11 cellular contexts compared by ENCODE assay signal in the genomic region with DNA sequence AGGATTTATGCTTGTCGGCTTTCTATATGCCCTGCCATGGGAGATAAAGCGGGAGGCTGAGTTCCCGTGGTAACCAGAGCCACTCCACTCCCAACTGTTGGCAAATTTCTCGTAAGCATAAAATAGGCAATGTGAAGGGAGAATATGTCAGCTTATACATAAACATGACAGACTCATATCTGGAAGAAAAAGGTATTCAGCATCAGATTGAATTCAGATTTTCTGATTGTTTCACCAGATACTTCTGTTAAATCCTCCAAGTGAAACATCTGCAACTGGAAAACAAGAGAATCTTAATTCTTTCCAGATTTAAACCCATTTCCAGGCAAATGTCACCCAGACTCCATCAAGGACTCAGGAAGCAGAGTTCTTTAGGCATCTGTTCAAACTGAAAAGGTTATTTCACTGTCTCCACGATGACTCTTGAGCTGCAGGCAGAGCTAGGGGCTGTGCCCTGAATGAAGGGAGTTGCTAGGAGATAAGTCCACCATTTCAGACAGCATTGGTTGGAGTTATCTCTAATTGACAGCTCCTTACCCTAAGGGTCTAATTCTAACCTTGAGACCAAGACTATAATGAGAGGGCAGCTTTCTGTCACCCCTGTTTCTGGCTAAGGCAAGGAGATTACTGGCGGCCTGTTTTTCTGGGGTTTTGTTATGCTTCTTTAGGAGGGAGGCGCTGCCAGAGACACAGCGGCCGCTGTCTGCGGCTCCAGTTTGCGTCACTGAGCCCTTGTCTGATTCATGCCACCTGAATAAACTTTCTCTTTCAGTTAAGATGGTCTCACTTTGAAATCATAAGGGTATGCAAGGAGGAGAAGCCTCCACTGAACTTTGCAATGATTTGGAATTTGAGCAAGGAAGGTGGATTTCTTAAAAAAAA.
DNase-seq lines count a peak whose midpoint lies in the region; ATAC-seq, FAIRE-seq and TF ChIP-seq lines count a peak whose summit lies in the region.
"Had no signal": no experiment of that assay in that cellular context is flagged by ENCODE, and none has a peak within 500 bp of the region (broad histone marks: within the 10 kb centered on the region; RNA-seq: fewer than 3 reads in every experiment).

No MANE protein-coding gene starts in this region.

- no peaks in the 10 kb centered on the region for H3K4me1 ChIP-seq in A549
- peaks cover 6% of the 10 kb centered on the region for H3K4me1 ChIP-seq in SJCRH30

- DNase-seq in A549 (ENCODE audit: low read depth in 1 of 2, low spot score in 1 of 2) = no peak
- peak in 1 of 2 experiments; percentile 41 for DNase-seq in SJCRH30
- peak; percentile 79 for DNase-seq in left kidney (ENCODE audit: low read depth, low spot score)
- no peak for DNase-seq in WTC11 (ENCODE audit: low spot score)
- DNase-seq in EL = no peak
- DNase-seq: activated CD4-positive, alpha-beta memory T cell treated with anti-CD3 and anti-CD28 coated beads for 36 hours; stimulated activated CD4-positive, alpha-beta T cell treated with anti-CD3 and anti-CD28 coated beads, Interleukin-2, amount 100 ng/mL, for 24 hours had no signal

- peaks cover 5% of the 10 kb centered on the region for H3K27me3 Mint-ChIP-seq in WTC11 (ENCODE audit: low read depth)
- H3K27me3 Mint-ChIP-seq: activated CD4-positive, alpha-beta memory T cell treated with anti-CD3 and anti-CD28 coated beads for 36 hours had no signal

- no peak overlapping the region for H3K27ac ChIP-seq in A549
- H3K27ac ChIP-seq in SJCRH30 = no peak overlapping the region
- H3K27ac ChIP-seq: C4-2B had no signal

- H3K4me3 ChIP-seq in A549 (no peak overlapping the region), SJCRH30 (0 out of 2 replicates have a peak overlapping the region, but pooled peaks have one; percentile 8)

- POLR2A ChIA-PET in A549 (lab: Yijun Ruan, JAX) (no interaction called here), WTC11 (lab: Charles Lee) (no interaction called here)

- TF ChIP-seq CTCF in A549 (IDR thresholded peaks at IDR 0.05) (no peak), WTC11 (IDR thresholded peaks at IDR 0.05) (no peak)

- no peak overlapping the region for H3K4me3 Mint-ChIP-seq in WTC11
- H3K4me3 Mint-ChIP-seq: activated CD4-positive, alpha-beta memory T cell treated with anti-CD3 and anti-CD28 coated beads for 36 hours had no signal

- 11% methylated on average over 11 of the region's 11 CpGs for WGBS in A549 (ENCODE audit: missing lambda C conversion rate)

- no peak for TF ChIP-seq RAD21 in A549 (conservative IDR thresholded peaks at IDR 0.05 in 1 of 2, IDR thresholded peaks at IDR 0.05 in 1 of 2)

- ATAC-seq in A549 = peak; percentile 24 to 39; a peak in 1 of 6 replicates
- ATAC-seq in HG02884 (IDR thresholded peaks at IDR 0.05; ENCODE audit: unreplicated experiment) = peak; percentile 60
- ATAC-seq in WTC11 = no peak
- no peak for ATAC-seq in GM18861 (IDR thresholded peaks at IDR 0.05; ENCODE audit: unreplicated experiment)
- no peak for ATAC-seq in GM19328 (IDR thresholded peaks at IDR 0.05; ENCODE audit: unreplicated experiment)

- peaks cover 80% of the 10 kb centered on the region for H3K9me3 Mint-ChIP-seq in WTC11
- H3K9me3 Mint-ChIP-seq: activated CD4-positive, alpha-beta memory T cell treated with anti-CD3 and anti-CD28 coated beads for 36 hours had no signal

- peaks cover 5% of the 10 kb centered on the region; the same call in 1 of the 2 replicates for H3K27me3 ChIP-seq in SJCRH30

- H3K27ac Mint-ChIP-seq in WTC11 = no peak overlapping the region
- H3K27ac Mint-ChIP-seq: activated CD4-positive, alpha-beta memory T cell treated with anti-CD3 and anti-CD28 coated beads for 36 hours had no signal

- peaks cover 65% of the 10 kb centered on the region for H3K36me3 Mint-ChIP-seq in WTC11
- H3K36me3 Mint-ChIP-seq: activated CD4-positive, alpha-beta memory T cell treated with anti-CD3 and anti-CD28 coated beads for 36 hours had no signal

- no peak for TF ChIP-seq EP300 in A549 (IDR thresholded peaks at IDR 0.05)

- H3K36me3 ChIP-seq in SJCRH30 = no peaks in the 10 kb centered on the region

- no peaks in the 10 kb centered on the region for H3K4me1 Mint-ChIP-seq in WTC11

- no peaks in the 10 kb centered on the region for H3K9me3 ChIP-seq in A549
- no peaks in the 10 kb centered on the region for H3K9me3 ChIP-seq in SJCRH30 (replicated peaks)

- 0 out of 3 replicates have a peak overlapping the region, but pooled peaks have one; percentile 19 for H3K4me2 ChIP-seq in A549

- CTCF ChIA-PET in A549 (lab: Yijun Ruan, JAX) = no interaction called here
- CTCF ChIA-PET in WTC11 (lab: Charles Lee) = no interaction called here

- TF ChIP-seq POLR2A in A549 (IDR thresholded peaks at IDR 0.05; ENCODE audit: low read length) = no peak

- no peak for FAIRE-seq in A549 (lab: Jason Lieb, UNC)

TF ChIP-seq in A549, 52 proteins besides CTCF, POLR2A, EP300 and RAD21 (continues in another document):
- TF ChIP-seq, protein P1, sequence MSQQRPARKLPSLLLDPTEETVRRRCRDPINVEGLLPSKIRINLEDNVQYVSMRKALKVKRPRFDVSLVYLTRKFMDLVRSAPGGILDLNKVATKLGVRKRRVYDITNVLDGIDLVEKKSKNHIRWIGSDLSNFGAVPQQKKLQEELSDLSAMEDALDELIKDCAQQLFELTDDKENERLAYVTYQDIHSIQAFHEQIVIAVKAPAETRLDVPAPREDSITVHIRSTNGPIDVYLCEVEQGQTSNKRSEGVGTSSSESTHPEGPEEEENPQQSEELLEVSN (IDR thresholded peaks at IDR 0.05; ENCODE audit: borderline replicate concordance, low read depth) = no peak
- TF ChIP-seq TP53 (CRISPR knock-in tag; IDR thresholded peaks at IDR 0.05) (no peak), FOSL2 (IDR thresholded peaks at IDR 0.05) (no peak), FOSL2 (CRISPR knock-in tag; IDR thresholded peaks at IDR 0.05) (no peak), JUNB (IDR thresholded peaks at IDR 0.05) (no peak), RNF2 (IDR thresholded peaks at IDR 0.05; ENCODE audit: borderline replicate concordance, low read depth) (no peak), ESRRA (IDR thresholded peaks at IDR 0.05; ENCODE audit: borderline replicate concordance, low read length) (no peak), MYC (IDR thresholded peaks at IDR 0.05; ENCODE audit: borderline replicate concordance, low read length) (no peak), POLR2AphosphoS2 (conservative IDR thresholded peaks at IDR 0.05; ENCODE audit: low read length) (no peak), SREBF2 (IDR thresholded peaks at IDR 0.05) (no peak), NPAS2 (CRISPR knock-in tag; IDR thresholded peaks at IDR 0.05; ENCODE audit: borderline replicate concordance) (no peak), BHLHE40 (IDR thresholded peaks at IDR 0.05; ENCODE audit: low read depth, low read length) (no peak), GATA3 (IDR thresholded peaks at IDR 0.05; ENCODE audit: borderline replicate concordance) (no peak)

TF ChIP-seq in WTC11, 78 proteins besides CTCF, POLR2A, EP300 and RAD21 (continues in another document):
- TF ChIP-seq IRF2 (CRISPR knock-in tag; IDR thresholded peaks at IDR 0.05; ENCODE audit: borderline replicate concordance, low read depth) (no peak), ATF1 (CRISPR knock-in tag; IDR thresholded peaks at IDR 0.05) (no peak), CREB1 (CRISPR knock-in tag; IDR thresholded peaks at IDR 0.05) (no peak), SP1 (CRISPR knock-in tag; conservative IDR thresholded peaks at IDR 0.05) (no peak), ZNF219 (CRISPR knock-in tag; IDR thresholded peaks at IDR 0.05; ENCODE audit: borderline replicate concordance) (no peak)
- TF ChIP-seq, protein P2, sequence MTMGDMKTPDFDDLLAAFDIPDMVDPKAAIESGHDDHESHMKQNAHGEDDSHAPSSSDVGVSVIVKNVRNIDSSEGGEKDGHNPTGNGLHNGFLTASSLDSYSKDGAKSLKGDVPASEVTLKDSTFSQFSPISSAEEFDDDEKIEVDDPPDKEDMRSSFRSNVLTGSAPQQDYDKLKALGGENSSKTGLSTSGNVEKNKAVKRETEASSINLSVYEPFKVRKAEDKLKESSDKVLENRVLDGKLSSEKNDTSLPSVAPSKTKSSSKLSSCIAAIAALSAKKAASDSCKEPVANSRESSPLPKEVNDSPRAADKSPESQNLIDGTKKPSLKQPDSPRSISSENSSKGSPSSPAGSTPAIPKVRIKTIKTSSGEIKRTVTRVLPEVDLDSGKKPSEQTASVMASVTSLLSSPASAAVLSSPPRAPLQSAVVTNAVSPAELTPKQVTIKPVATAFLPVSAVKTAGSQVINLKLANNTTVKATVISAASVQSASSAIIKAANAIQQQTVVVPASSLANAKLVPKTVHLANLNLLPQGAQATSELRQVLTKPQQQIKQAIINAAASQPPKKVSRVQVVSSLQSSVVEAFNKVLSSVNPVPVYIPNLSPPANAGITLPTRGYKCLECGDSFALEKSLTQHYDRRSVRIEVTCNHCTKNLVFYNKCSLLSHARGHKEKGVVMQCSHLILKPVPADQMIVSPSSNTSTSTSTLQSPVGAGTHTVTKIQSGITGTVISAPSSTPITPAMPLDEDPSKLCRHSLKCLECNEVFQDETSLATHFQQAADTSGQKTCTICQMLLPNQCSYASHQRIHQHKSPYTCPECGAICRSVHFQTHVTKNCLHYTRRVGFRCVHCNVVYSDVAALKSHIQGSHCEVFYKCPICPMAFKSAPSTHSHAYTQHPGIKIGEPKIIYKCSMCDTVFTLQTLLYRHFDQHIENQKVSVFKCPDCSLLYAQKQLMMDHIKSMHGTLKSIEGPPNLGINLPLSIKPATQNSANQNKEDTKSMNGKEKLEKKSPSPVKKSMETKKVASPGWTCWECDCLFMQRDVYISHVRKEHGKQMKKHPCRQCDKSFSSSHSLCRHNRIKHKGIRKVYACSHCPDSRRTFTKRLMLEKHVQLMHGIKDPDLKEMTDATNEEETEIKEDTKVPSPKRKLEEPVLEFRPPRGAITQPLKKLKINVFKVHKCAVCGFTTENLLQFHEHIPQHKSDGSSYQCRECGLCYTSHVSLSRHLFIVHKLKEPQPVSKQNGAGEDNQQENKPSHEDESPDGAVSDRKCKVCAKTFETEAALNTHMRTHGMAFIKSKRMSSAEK (CRISPR knock-in tag; IDR thresholded peaks at IDR 0.05; ENCODE audit: borderline replicate concordance) = no peak
- TF ChIP-seq, protein P3, sequence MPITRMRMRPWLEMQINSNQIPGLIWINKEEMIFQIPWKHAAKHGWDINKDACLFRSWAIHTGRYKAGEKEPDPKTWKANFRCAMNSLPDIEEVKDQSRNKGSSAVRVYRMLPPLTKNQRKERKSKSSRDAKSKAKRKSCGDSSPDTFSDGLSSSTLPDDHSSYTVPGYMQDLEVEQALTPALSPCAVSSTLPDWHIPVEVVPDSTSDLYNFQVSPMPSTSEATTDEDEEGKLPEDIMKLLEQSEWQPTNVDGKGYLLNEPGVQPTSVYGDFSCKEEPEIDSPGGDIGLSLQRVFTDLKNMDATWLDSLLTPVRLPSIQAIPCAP (CRISPR knock-in tag; IDR thresholded peaks at IDR 0.05) = no peak

Comparison
In these comparisons a context has a peak if more than half of its experiments do, and no peak if none do; other contexts are left out.
1. ATAC-seq: peak in A549 (2 of 2) and HG02884 (single experiment); none in WTC11 (single experiment), GM18861 (single experiment) and GM19328 (single experiment).